Comparison of ENCODE assay signal across 22 cellular contexts in genomic region chr4:2356123-2357069, GRCh38.
DNase-seq lines count a peak whose midpoint lies in the region; ATAC-seq and TF ChIP-seq lines count a peak whose summit lies in the region.
"Had no signal": no experiment of that assay in that cellular context is flagged by ENCODE, and none has a peak within 500 bp of the region (broad histone marks: within the 10 kb centered on the region; RNA-seq: fewer than 3 reads in every experiment).

No MANE protein-coding gene starts in this region.

- POLR2A ChIA-PET in HEK293 (lab: Yijun Ruan, JAX) = interaction anchor here (0.6 kb wide), 1 partner anchor 12 kb away, joined by 7 read pairs; no protein-coding TSS in a partner anchor

- H3K36me3 ChIP-seq in HEK293 (ENCODE audit: control insufficient read depth in 2 of 2, insufficient read depth in 1 of 2, low read length in 2 of 2) = no peaks in the 10 kb centered on the region
- peaks cover 0 to 11% (median 0%) of the 10 kb centered on the region in 6 donors for H3K36me3 ChIP-seq in spleen
- H3K36me3 ChIP-seq: ascending aorta, SJSA1, tibial artery had no signal

- intact Hi-C loops in spleen (cut with DNase I; ENCODE audit: low total_unique reads) = no loop called here

- H3K4me1 Mint-ChIP-seq in T-helper 17 cell (peaks cover 9% of the 10 kb centered on the region), type B pancreatic cell (ENCODE audit: unreplicated experiment) (no peaks in the 10 kb centered on the region)
- H3K4me1 Mint-ChIP-seq: activated CD4-positive, alpha-beta T cell treated with anti-CD3 and anti-CD28 coated beads, Interleukin-2, amount 10 ng/mL, durations not matched to agents 24 days and 14 days had no signal

- H3K27me3 Mint-ChIP-seq in T-helper 17 cell (no peaks in the 10 kb centered on the region), type B pancreatic cell (no peaks in the 10 kb centered on the region)
- H3K27me3 Mint-ChIP-seq: activated CD4-positive, alpha-beta T cell treated with anti-CD3 and anti-CD28 coated beads, Interleukin-2, amount 10 ng/mL, durations not matched to agents 24 days and 14 days; activated naive CD4-positive, alpha-beta T cell treated with anti-CD3 and anti-CD28 coated beads, Interleukin-2, amount 50 U/mL, for 24 hours; CD4-positive, CD25-positive, alpha-beta regulatory T cell; stimulated activated naive CD8-positive, alpha-beta T cell treated with anti-CD3 and anti-CD28 coated beads, Interleukin-15, Interleukin-2, amounts not matched to agents 100 ng/mL and 50 ng/mL, for 24 hours had no signal

- no peaks in the 10 kb centered on the region for H3K36me3 Mint-ChIP-seq in T-helper 17 cell (ENCODE audit: low read depth)
- no peaks in the 10 kb centered on the region for H3K36me3 Mint-ChIP-seq in type B pancreatic cell
- H3K36me3 Mint-ChIP-seq: activated naive CD4-positive, alpha-beta T cell treated with anti-CD3 and anti-CD28 coated beads, Interleukin-2, amount 50 U/mL, for 24 hours; CD4-positive, CD25-positive, alpha-beta regulatory T cell had no signal

- H3K27ac Mint-ChIP-seq in T-helper 17 cell (peak overlapping the region; percentile 16), type B pancreatic cell (no peak overlapping the region)
- H3K27ac Mint-ChIP-seq: activated CD4-positive, alpha-beta T cell treated with anti-CD3 and anti-CD28 coated beads, Interleukin-2, amount 10 ng/mL, durations not matched to agents 24 days and 14 days; activated naive CD4-positive, alpha-beta T cell treated with anti-CD3 and anti-CD28 coated beads, Interleukin-2, amount 50 U/mL, for 24 hours; activated T-cell treated with anti-CD3 and anti-CD28 coated beads, Interleukin-2, amount 50 U/mL, for 72 hours; stimulated activated naive CD8-positive, alpha-beta T cell treated with anti-CD3 and anti-CD28 coated beads, Interleukin-15, Interleukin-2, amounts not matched to agents 100 ng/mL and 50 ng/mL, for 24 hours; T-helper 1 cell treated with Interleukin-12 subunit alpha and Interleukin-12 subunit beta and Interleukin-4 antibody, amounts not matched to agents 30 μg/mL and 1 μg/mL, for 36 hours had no signal

- no peak overlapping the region for H3K4me3 Mint-ChIP-seq in T-helper 17 cell
- no peak overlapping the region for H3K4me3 Mint-ChIP-seq in type B pancreatic cell
- H3K4me3 Mint-ChIP-seq: activated CD4-positive, alpha-beta T cell treated with anti-CD3 and anti-CD28 coated beads, Interleukin-2, amount 10 ng/mL, durations not matched to agents 24 days and 14 days; activated naive CD4-positive, alpha-beta T cell treated with anti-CD3 and anti-CD28 coated beads, Interleukin-2, amount 50 U/mL, for 24 hours; activated T-cell treated with anti-CD3 and anti-CD28 coated beads, Interleukin-2, amount 50 U/mL, for 72 hours; CD4-positive, CD25-positive, alpha-beta regulatory T cell; stimulated activated naive CD8-positive, alpha-beta T cell treated with anti-CD3 and anti-CD28 coated beads, Interleukin-15, Interleukin-2, amounts not matched to agents 100 ng/mL and 50 ng/mL, for 24 hours; T-helper 1 cell treated with Interleukin-12 subunit alpha and Interleukin-12 subunit beta and Interleukin-4 antibody, amounts not matched to agents 30 μg/mL and 1 μg/mL, for 36 hours had no signal

- no peak for DNase-seq in T-helper 17 cell
- peak; percentile 49 for DNase-seq in islet precursor cell
- DNase-seq in spleen = peak; percentile 65
- no peak for DNase-seq in NCI-H1436 treated with DMSO at 0.1 percent for 48 hours (lab: John Stamatoyannopoulos, UW)
- DNase-seq in T-helper 1 cell = no peak
- DNase-seq in type B pancreatic cell (ENCODE audit: extremely low spot score, unreplicated experiment) = no peak
- DNase-seq: activated CD4-positive, alpha-beta T cell treated with anti-CD3 and anti-CD28 coated beads, Interleukin-2, amount 10 ng/mL, durations not matched to agents 24 days and 14 days; activated T-cell treated with anti-CD3 and anti-CD28 coated beads, Interleukin-2, amount 50 U/mL, for 72 hours; caudate nucleus; CD4-positive, CD25-positive, alpha-beta regulatory T cell; glutamatergic neuron; mesendoderm; NCI-H510A; NK-92 treated with Interleukin-12 subunit alpha and Interleukin-12 subunit beta, amount 100 ng/mL, for 24 hours; stimulated activated CD4-positive, alpha-beta T cell treated with anti-CD3 and anti-CD28 coated beads, Interleukin-2, amount 100 ng/mL, for 48 hours had no signal

- no peak for TF ChIP-seq POLR2A in spleen (IDR thresholded peaks at IDR 0.05)

- ATAC-seq in T-helper 17 cell = no peak
- ATAC-seq: activated T-cell treated with anti-CD3 and anti-CD28 coated beads, Interleukin-2, amount 50 U/mL, for 72 hours had no signal

- H3K27ac ChIP-seq in HEK293 (ENCODE audit: extremely low read depth, low read depth, low read length) (no peak overlapping the region), spleen (no peak overlapping the region)
- H3K27ac ChIP-seq: ascending aorta, SJSA1, tibial artery had no signal

- no peak overlapping the region for H3K4me3 ChIP-seq in HEK293 (ENCODE audit: low read depth, low read length)
- no peak overlapping the region for H3K4me3 ChIP-seq in spleen
- H3K4me3 ChIP-seq: ascending aorta, SJSA1, tibial artery had no signal

- no peaks in the 10 kb centered on the region for H3K27me3 ChIP-seq in spleen (replicated peaks in 1 of 7)
- H3K27me3 ChIP-seq: ascending aorta, SJSA1, tibial artery had no signal

- no peaks in the 10 kb centered on the region for H3K9me3 Mint-ChIP-seq in type B pancreatic cell
- H3K9me3 Mint-ChIP-seq: activated CD4-positive, alpha-beta T cell treated with anti-CD3 and anti-CD28 coated beads, Interleukin-2, amount 10 ng/mL, durations not matched to agents 24 days and 14 days; activated naive CD4-positive, alpha-beta T cell treated with anti-CD3 and anti-CD28 coated beads, Interleukin-2, amount 50 U/mL, for 24 hours; activated T-cell treated with anti-CD3 and anti-CD28 coated beads, Interleukin-2, amount 50 U/mL, for 72 hours; CD4-positive, CD25-positive, alpha-beta regulatory T cell; stimulated activated naive CD8-positive, alpha-beta T cell treated with anti-CD3 and anti-CD28 coated beads, Interleukin-15, Interleukin-2, amounts not matched to agents 100 ng/mL and 50 ng/mL, for 24 hours; T-helper 1 cell treated with Interleukin-12 subunit alpha and Interleukin-12 subunit beta and Interleukin-4 antibody, amounts not matched to agents 30 μg/mL and 1 μg/mL, for 36 hours had no signal

- no peak for TF ChIP-seq CTCF in HEK293 (tag by site-specific recombination; IDR thresholded peaks at IDR 0.05)
- TF ChIP-seq CTCF in spleen (IDR thresholded peaks at IDR 0.05 in 8 of 11, conservative IDR thresholded peaks at IDR 0.05 in 3 of 11) = no peak
- TF ChIP-seq CTCF in type B pancreatic cell (conservative IDR thresholded peaks at IDR 0.05) = no peak

- CTCF ChIA-PET in HEK293 (lab: Yijun Ruan, JAX) = no interaction called here

- WGBS in spleen, 5 donors = 80 to 92% (median 82%) methylated on average over 17 to 25 of the region's 25 CpGs

- no peaks in the 10 kb centered on the region for H3K9me3 ChIP-seq in HEK293 (ENCODE audit: control insufficient read depth, insufficient read depth, low read depth, low read length)
- no peaks in the 10 kb centered on the region for H3K9me3 ChIP-seq in T-helper 17 cell (ENCODE audit: control insufficient read depth, low read length, poor library complexity, severe bottlenecking)
- no peaks in the 10 kb centered on the region for H3K9me3 ChIP-seq in spleen
- H3K9me3 ChIP-seq: ascending aorta, SJSA1, tibial artery had no signal

- H3K4me1 ChIP-seq in HEK293 (ENCODE audit: control insufficient read depth, insufficient read depth, low read length) (no peaks in the 10 kb centered on the region), spleen (peaks cover 0 to 40% (median 14%) of the 10 kb centered on the region in 6 donors)
- H3K4me1 ChIP-seq: SJSA1 had no signal

TF ChIP-seq in HEK293, 187 proteins besides CTCF, POLR2A, EP300 and RAD21:
- TF ChIP-seq BCL11B (tag by site-specific recombination; IDR thresholded peaks at IDR 0.05; ENCODE audit: low read depth) (no peak), ZNF777 (tag by site-specific recombination; IDR thresholded peaks at IDR 0.05; ENCODE audit: borderline replicate concordance) (no peak), GLIS1 (tag by site-specific recombination; IDR thresholded peaks at IDR 0.05) (0 out of 2 replicates have a peak, but pooled peaks have one; percentile 12)
TF ChIP-seq in HEK293: peak in this region for 1.

Comparison
In these comparisons a context has a peak if more than half of its experiments do, and no peak if none do; other contexts are left out.
1. DNase-seq: peak in islet precursor cell (single experiment) and spleen (single experiment); none in T-helper 17 cell (0 of 3), NCI-H1436 treated with DMSO at 0.1 percent for 48 hours (single experiment), T-helper 1 cell (0 of 5) and type B pancreatic cell (single experiment).